ENCODE assay signal across 1 cellular context in genomic region chr16:54284319-54284930, GRCh38.
TF ChIP-seq lines count a peak whose summit lies in the region.

No MANE protein-coding gene starts in this region.

TF ChIP-seq in SK-N-SH, 30 proteins besides CTCF, POLR2A, EP300 and RAD21 (continued from another document):
- TF ChIP-seq EZH2phosphoT487 (IDR thresholded peaks at IDR 0.05; ENCODE audit: borderline replicate concordance, low read depth) (no peak), NRF1 (IDR thresholded peaks at IDR 0.05; ENCODE audit: low read depth, low read length) (no peak)
- TF ChIP-seq, protein P1, sequence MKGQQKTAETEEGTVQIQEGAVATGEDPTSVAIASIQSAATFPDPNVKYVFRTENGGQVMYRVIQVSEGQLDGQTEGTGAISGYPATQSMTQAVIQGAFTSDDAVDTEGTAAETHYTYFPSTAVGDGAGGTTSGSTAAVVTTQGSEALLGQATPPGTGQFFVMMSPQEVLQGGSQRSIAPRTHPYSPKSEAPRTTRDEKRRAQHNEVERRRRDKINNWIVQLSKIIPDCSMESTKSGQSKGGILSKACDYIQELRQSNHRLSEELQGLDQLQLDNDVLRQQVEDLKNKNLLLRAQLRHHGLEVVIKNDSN (IDR thresholded peaks at IDR 0.05; ENCODE audit: borderline replicate concordance, low read depth), result no peak
